In the genomic region with DNA sequence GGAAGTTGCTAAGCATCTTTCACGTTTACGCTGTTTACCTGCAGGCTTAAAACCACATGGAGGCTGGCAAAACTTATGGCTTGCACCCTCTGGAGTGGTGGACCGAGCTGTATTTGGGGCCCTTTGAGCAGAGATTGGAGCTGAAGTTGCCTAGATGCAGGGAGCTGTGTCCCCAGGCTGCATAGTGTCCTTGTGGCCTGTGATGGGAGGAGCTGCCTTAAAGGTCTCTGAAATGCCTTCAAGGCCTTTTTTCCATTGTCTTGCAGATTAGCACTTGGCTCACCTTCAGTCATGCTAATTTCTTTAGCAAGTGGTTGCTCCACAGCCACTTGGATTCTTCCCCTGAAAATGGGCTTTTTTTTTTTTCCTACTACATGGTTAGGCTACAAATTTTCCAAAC, we compare ENCODE assay signal across 13 cellular contexts.
DNase-seq lines count a peak whose midpoint lies in the region; ATAC-seq and TF ChIP-seq lines count a peak whose summit lies in the region.
"Had no signal": no experiment of that assay in that cellular context is flagged by ENCODE, and none has a peak within 500 bp of the region (broad histone marks: within the 10 kb centered on the region; RNA-seq: fewer than 3 reads in every experiment).

No MANE protein-coding gene starts in this region.

- TF ChIP-seq CTCF in GM23338 (conservative IDR thresholded peaks at IDR 0.05; ENCODE audit: low read depth in 2 of 2): no peak
- no peak for TF ChIP-seq CTCF in endodermal cell (conservative IDR thresholded peaks at IDR 0.05)
- no peak for TF ChIP-seq CTCF in GM13977 (IDR thresholded peaks at IDR 0.05; ENCODE audit: extremely low read depth, insufficient read depth, missing control alignments)
- TF ChIP-seq CTCF in foreskin fibroblast (IDR thresholded peaks at IDR 0.05; ENCODE audit: low read depth, low read length): no peak

- H3K9me3 Mint-ChIP-seq in GM23338 (peaks cover 3% of the 10 kb centered on the region; the same call in 2 of the 3 replicates), endodermal cell (peaks cover 21% of the 10 kb centered on the region)
- H3K9me3 Mint-ChIP-seq: IgD-negative memory B cell had no signal

- H3K27me3 ChIP-seq in GM23338 (ENCODE audit: insufficient read depth): no peaks in the 10 kb centered on the region
- H3K27me3 ChIP-seq in endodermal cell (ENCODE audit: control insufficient read depth, insufficient read depth, low read length, poor library complexity, severe bottlenecking): no peaks in the 10 kb centered on the region
- no peaks in the 10 kb centered on the region for H3K27me3 ChIP-seq in iPS-15b (ENCODE audit: control insufficient read depth, insufficient read depth, low read length)
- no peaks in the 10 kb centered on the region for H3K27me3 ChIP-seq in neuronal stem cell (ENCODE audit: control insufficient read depth in 3 of 3, insufficient read depth in 3 of 3, low read depth in 1 of 3, low read length in 3 of 3)
- H3K27me3 ChIP-seq: BLaER1 treated with 17β-estradiol and CSF1 and Interleukin-3, amounts not matched to agents 10 nM and 100 nM had no signal

- H3K27me3 Mint-ChIP-seq in GM23338 (ENCODE audit: insufficient read depth, low read depth, poor library complexity): peaks cover 3% of the 10 kb centered on the region
- H3K27me3 Mint-ChIP-seq in endodermal cell (ENCODE audit: insufficient read depth): peaks cover 1% of the 10 kb centered on the region
- H3K27me3 Mint-ChIP-seq: CD4-positive, CD25-positive, alpha-beta regulatory T cell; IgD-negative memory B cell had no signal

- H3K27ac ChIP-seq in GM23338 (ENCODE audit: low read depth) (peak overlapping the region; percentile 82; the same call in 1 of the 2 replicates), endodermal cell (ENCODE audit: low read depth, low read length) (no peak overlapping the region), neuronal stem cell (replicated peaks; ENCODE audit: low read length) (no peak overlapping the region)
- H3K27ac ChIP-seq: BLaER1 treated with 17β-estradiol and CSF1 and Interleukin-3, amounts not matched to agents 10 nM and 100 nM had no signal

- H3K4me3 Mint-ChIP-seq in GM23338: peak overlapping the region; percentile 28; the same call in 1 of the 3 replicates
- no peak overlapping the region for H3K4me3 Mint-ChIP-seq in endodermal cell
- H3K4me3 Mint-ChIP-seq: CD4-positive, CD25-positive, alpha-beta regulatory T cell; IgD-negative memory B cell had no signal

- no peaks in the 10 kb centered on the region for H4K20me1 ChIP-seq in GM23338 (replicated peaks; ENCODE audit: insufficient read depth)
- H4K20me1 ChIP-seq: BLaER1 treated with 17β-estradiol and CSF1 and Interleukin-3, amounts not matched to agents 10 nM and 100 nM had no signal

- no peak overlapping the region for H3K14ac ChIP-seq in neuronal stem cell (ENCODE audit: low read length)

- peaks cover 6% of the 10 kb centered on the region for H3K4me1 Mint-ChIP-seq in GM23338
- peaks cover 6% of the 10 kb centered on the region for H3K4me1 Mint-ChIP-seq in endodermal cell

- no peaks in the 10 kb centered on the region for H3F3A ChIP-seq in GM23338 (replicated peaks; ENCODE audit: low read depth)

- H2BK5ac ChIP-seq in neuronal stem cell (ENCODE audit: low read length): no peak overlapping the region

- H3K4me1 ChIP-seq in GM23338 (ENCODE audit: insufficient read depth) (peaks cover 10% of the 10 kb centered on the region; the same call in 1 of the 2 replicates), endodermal cell (ENCODE audit: control insufficient read depth, insufficient read depth, low read length) (no peaks in the 10 kb centered on the region), iPS-15b (ENCODE audit: control insufficient read depth, insufficient read depth, low read length) (no peaks in the 10 kb centered on the region), neuronal stem cell (ENCODE audit: control insufficient read depth in 2 of 2, insufficient read depth in 1 of 2, low read depth in 1 of 2, low read length in 2 of 2) (no peaks in the 10 kb centered on the region)
- H3K4me1 ChIP-seq: BLaER1 treated with 17β-estradiol and CSF1 and Interleukin-3, amounts not matched to agents 10 nM and 100 nM had no signal

- WGBS in endodermal cell (ENCODE audit: insufficient coverage in 1 of 2, insufficient read length in 1 of 2), 2 experiments: 38 to 53% methylated on average over 3 of the region's 3 CpGs
- WGBS in neuronal stem cell (ENCODE audit: extremely low coverage in 2 of 2, insufficient read length in 2 of 2, insufficient replicate concordance in 1 of 2), 2 donors: no CpG with 5 or more reads among the region's 3 CpGs

- no peak overlapping the region for H3K4ac ChIP-seq in neuronal stem cell (ENCODE audit: low read length)

- H3K4me3 ChIP-seq in GM23338 (peak overlapping the region; percentile 40; the same call in 1 of the 2 replicates), endodermal cell (ENCODE audit: low read length) (no peak overlapping the region), iPS-15b (ENCODE audit: low read depth, low read length) (peak overlapping the region; percentile 35), neuronal stem cell (ENCODE audit: low read length in 2 of 2) (no peak overlapping the region), foreskin fibroblast (ENCODE audit: low read depth in 1 of 2, low read length in 2 of 2) (no peak overlapping the region)
- H3K4me3 ChIP-seq: BLaER1 treated with 17β-estradiol and CSF1 and Interleukin-3, amounts not matched to agents 10 nM and 100 nM; GM12878 had no signal

- H2BK120ac ChIP-seq in neuronal stem cell (ENCODE audit: low read depth, low read length): no peak overlapping the region

- H3K4me2 ChIP-seq in GM23338: peak overlapping the region; percentile 68
- H3K4me2 ChIP-seq in neuronal stem cell (ENCODE audit: insufficient read depth, low read length, poor library complexity, severe bottlenecking): no peak overlapping the region
- H3K4me2 ChIP-seq: BLaER1 treated with 17β-estradiol and CSF1 and Interleukin-3, amounts not matched to agents 10 nM and 100 nM had no signal

- H3K79me2 ChIP-seq in GM23338 (replicated peaks; ENCODE audit: insufficient read depth): no peaks in the 10 kb centered on the region

- no peak overlapping the region for H4K8ac ChIP-seq in neuronal stem cell (ENCODE audit: low read depth, low read length)

- in situ Hi-C loops in GM13977 (cut with MboI; ENCODE audit: low pct_unique_long_range_greater_than_20kb, low sequenced_read_pairs, unreplicated experiment): no loop called here

- H3K23ac ChIP-seq in neuronal stem cell (ENCODE audit: low read depth, low read length, poor library complexity): no peak overlapping the region

- H3K9me2 ChIP-seq in GM23338 (ENCODE audit: insufficient read depth): no peaks in the 10 kb centered on the region

- H3K36me3 ChIP-seq in GM23338 (ENCODE audit: insufficient read depth): no peaks in the 10 kb centered on the region
- H3K36me3 ChIP-seq in endodermal cell (ENCODE audit: control insufficient read depth, insufficient read depth, low read length): no peaks in the 10 kb centered on the region
- H3K36me3 ChIP-seq in iPS-15b (ENCODE audit: control insufficient read depth, insufficient read depth, low read length): no peaks in the 10 kb centered on the region
- H3K36me3 ChIP-seq in neuronal stem cell (replicated peaks in 1 of 2; ENCODE audit: control insufficient read depth in 2 of 2, insufficient read depth in 2 of 2, low read length in 2 of 2): no peaks in the 10 kb centered on the region
- H3K36me3 ChIP-seq: BLaER1 treated with 17β-estradiol and CSF1 and Interleukin-3, amounts not matched to agents 10 nM and 100 nM had no signal

- no peak overlapping the region for H2AFZ ChIP-seq in GM23338
- peak overlapping the region; percentile 70 for H2AFZ ChIP-seq in neuronal stem cell (ENCODE audit: low read length)

- no peak overlapping the region for H2AK5ac ChIP-seq in neuronal stem cell (ENCODE audit: low read depth, low read length)

- H4K91ac ChIP-seq in neuronal stem cell (ENCODE audit: low read depth, low read length, poor library complexity): no peak overlapping the region

- H2BK12ac ChIP-seq in neuronal stem cell (ENCODE audit: low read length): no peak overlapping the region

- no peak overlapping the region for H3K9ac ChIP-seq in endodermal cell (ENCODE audit: extremely low read depth, low read length, poor library complexity, severe bottlenecking)
- no peak overlapping the region for H3K9ac ChIP-seq in iPS-15b (ENCODE audit: low read depth, low read length)
- no peak overlapping the region for H3K9ac ChIP-seq in neuronal stem cell (ENCODE audit: low read depth, low read length, poor library complexity)
- H3K9ac ChIP-seq: BLaER1 treated with 17β-estradiol and CSF1 and Interleukin-3, amounts not matched to agents 10 nM and 100 nM had no signal

- H3K9me3 ChIP-seq in endodermal cell (ENCODE audit: control insufficient read depth, low read length) (peaks cover 10% of the 10 kb centered on the region), iPS-15b (ENCODE audit: control insufficient read depth, insufficient read depth, low read length) (no peaks in the 10 kb centered on the region), neuronal stem cell (replicated peaks in 1 of 2; ENCODE audit: control insufficient read depth in 2 of 2, insufficient read depth in 1 of 2, low read depth in 1 of 2, low read length in 2 of 2) (peaks cover 0 to 4% of the 10 kb centered on the region in 2 donors)

- DNase-seq in GM23338 (ENCODE audit: low spot score) (peak; percentile 87), endodermal cell (peak; percentile 68), neuronal stem cell (ENCODE audit: low spot score) (no peak), GM13977 (ENCODE audit: low spot score) (no peak), foreskin fibroblast (no peak)
- DNase-seq: ACHN; CD4-positive, CD25-positive, alpha-beta regulatory T cell; DMS53 had no signal

- no peaks in the 10 kb centered on the region for H3K79me1 ChIP-seq in neuronal stem cell (ENCODE audit: low read depth, low read length)

- no peak overlapping the region for H2BK15ac ChIP-seq in neuronal stem cell (ENCODE audit: low read length)

- H3K36me3 Mint-ChIP-seq in GM23338 (ENCODE audit: low read depth): peaks cover 3% of the 10 kb centered on the region
- H3K36me3 Mint-ChIP-seq in endodermal cell (ENCODE audit: low read depth): peaks cover 3% of the 10 kb centered on the region
- H3K36me3 Mint-ChIP-seq: IgD-negative memory B cell had no signal

- no peak overlapping the region for H3K18ac ChIP-seq in neuronal stem cell (ENCODE audit: low read length)

- ATAC-seq in GM23338 (peak; percentile 99), HG02852 (IDR thresholded peaks at IDR 0.05; ENCODE audit: unreplicated experiment) (no peak)
- ATAC-seq: GM12878 had no signal

- H3K27ac Mint-ChIP-seq in GM23338: 0 out of 2 replicates have a peak overlapping the region, but pooled peaks have one; percentile 96
- no peak overlapping the region for H3K27ac Mint-ChIP-seq in endodermal cell
- H3K27ac Mint-ChIP-seq: CD4-positive, CD25-positive, alpha-beta regulatory T cell; IgD-negative memory B cell had no signal

Comparison
In these comparisons a context has a peak if more than half of its experiments do, and no peak if none do; other contexts are left out.
1. DNase-seq: peak in GM23338 (single experiment) and endodermal cell (single experiment); none in neuronal stem cell (single experiment), GM13977 (single experiment) and foreskin fibroblast (0 of 2).
2. H3K4me3 ChIP-seq: peak in GM23338 (single experiment) and iPS-15b (single experiment); none in endodermal cell (single experiment), neuronal stem cell (0 of 2) and foreskin fibroblast (0 of 2).